Comparison of ENCODE assay signal across 9 cellular contexts in genomic region chr7:113799896-113800295, GRCh38.
DNase-seq lines count a peak whose midpoint lies in the region; ATAC-seq and TF ChIP-seq lines count a peak whose summit lies in the region.
"Had no signal": no experiment of that assay in that cellular context is flagged by ENCODE, and none has a peak within 500 bp of the region (broad histone marks: within the 10 kb centered on the region; RNA-seq: fewer than 3 reads in every experiment).

No MANE protein-coding gene starts in this region.

- H3K23ac ChIP-seq in IMR-90 (ENCODE audit: low read depth, low read length): no peak overlapping the region

- H3K4me1 ChIP-seq in IMR-90 (ENCODE audit: control insufficient read depth, insufficient read depth, low read length): no peaks in the 10 kb centered on the region; the same call in 1 of the 2 replicates

- H2BK5ac ChIP-seq in IMR-90 (ENCODE audit: low read depth, low read length, poor library complexity, severe bottlenecking): no peak overlapping the region

- ATAC-seq in GM19397 (IDR thresholded peaks at IDR 0.05; ENCODE audit: unreplicated experiment) (peak; percentile 100), HG02885 (IDR thresholded peaks at IDR 0.05; ENCODE audit: poor library complexity, unreplicated experiment) (peak; percentile 80), IMR-90 (ENCODE audit: low read depth) (no peak)
- ATAC-seq: left cardiac atrium had no signal

- H3K18ac ChIP-seq in IMR-90 (ENCODE audit: low read depth, low read length): no peak overlapping the region

- H3K4ac ChIP-seq in IMR-90 (ENCODE audit: low read depth, low read length): no peak overlapping the region; the same call in 1 of the 2 replicates

- no peaks in the 10 kb centered on the region for H3K79me1 ChIP-seq in IMR-90 (ENCODE audit: low read depth in 1 of 2, low read length in 2 of 2)

- H3K27ac ChIP-seq in IMR-90 (ENCODE audit: insufficient read depth, low read length): no peak overlapping the region

- DNase-seq in DMS153 treated with DMSO at 0.1 percent for 48 hours (lab: John Stamatoyannopoulos, UW; ENCODE audit: unreplicated experiment) (peak; percentile 65), IMR-90 (no peak), NCI-H146 treated with DMSO at 0.1 percent for 48 hours (lab: John Stamatoyannopoulos, UW; ENCODE audit: unreplicated experiment) (no peak), foreskin fibroblast (no peak), OCI-M1 (lab: John Stamatoyannopoulos, UW) (no peak), GF-D8 (lab: John Stamatoyannopoulos, UW) (no peak)
- DNase-seq: left cardiac atrium had no signal

- no peak overlapping the region for H3K9ac ChIP-seq in IMR-90 (ENCODE audit: low read depth, low read length)

- no peaks in the 10 kb centered on the region for H3K9me3 ChIP-seq in IMR-90 (ENCODE audit: control insufficient read depth, insufficient read depth, low read length)

- H3K36me3 ChIP-seq in IMR-90 (ENCODE audit: control insufficient read depth, insufficient read depth, low read length): no peaks in the 10 kb centered on the region

- BruUV-seq in IMR-90 (replicated peaks; lab: Mats Ljungman, UMichigan): no TSS peak

- no peak overlapping the region for H4K8ac ChIP-seq in IMR-90 (ENCODE audit: low read depth in 2 of 2, low read length in 2 of 2)

- in situ Hi-C loops in IMR-90 (cut with MboI; ENCODE audit: low sequenced_read_pairs): no loop called here

- no peak overlapping the region for H4K91ac ChIP-seq in IMR-90 (ENCODE audit: insufficient read depth, low read depth, low read length)

- dilution Hi-C loops in IMR-90 (cut with HindIII; ENCODE audit: low sequenced_read_pairs, unreplicated experiment): no loop called here

- H3K9me1 ChIP-seq in IMR-90 (ENCODE audit: insufficient read depth, low read length): no peaks in the 10 kb centered on the region

- no peak overlapping the region for H2BK120ac ChIP-seq in IMR-90 (ENCODE audit: low read depth, low read length)

- POLR2A ChIA-PET in IMR-90 (lab: Charles Lee; ENCODE audit: unreplicated experiment): no interaction called here

- no peak overlapping the region for H3K14ac ChIP-seq in IMR-90 (replicated peaks; ENCODE audit: low read depth, low read length)

- no peak overlapping the region for H2BK15ac ChIP-seq in IMR-90 (ENCODE audit: low read depth, low read length)

- H2AK5ac ChIP-seq in IMR-90 (ENCODE audit: low read depth, low read length): no peak overlapping the region

- no CpG with 5 or more reads among the region's 3 CpGs for WGBS in IMR-90 (ENCODE audit: extremely low coverage in 2 of 2, insufficient read length in 1 of 2), 2 experiments

- no peak for TF ChIP-seq CTCF in IMR-90 (conservative IDR thresholded peaks at IDR 0.05; ENCODE audit: low read depth, low read length)
- no peak for TF ChIP-seq CTCF in foreskin fibroblast (IDR thresholded peaks at IDR 0.05; ENCODE audit: low read depth, low read length)

- H2BK20ac ChIP-seq in IMR-90 (ENCODE audit: low read depth, low read length): no peak overlapping the region

- H3K4me2 ChIP-seq in IMR-90 (ENCODE audit: low read depth, low read length): no peak overlapping the region

- no peak for TF ChIP-seq RAD21 in IMR-90 (IDR thresholded peaks at IDR 0.05; ENCODE audit: low read length)

- no peak overlapping the region for H2AK9ac ChIP-seq in IMR-90 (replicated peaks; ENCODE audit: low read depth, low read length, poor library complexity)

- H3K4me3 ChIP-seq in IMR-90 (ENCODE audit: insufficient read depth, low read depth, low read length) (no peak overlapping the region), foreskin fibroblast (ENCODE audit: low read depth in 1 of 2, low read length in 2 of 2) (no peak overlapping the region)

- no peak for TF ChIP-seq POLR2A in IMR-90 (IDR thresholded peaks at IDR 0.05; ENCODE audit: low read depth, low read length)

- H4K20me1 ChIP-seq in IMR-90 (ENCODE audit: insufficient read depth, low read length): no peaks in the 10 kb centered on the region

- peak overlapping the region; percentile 38 for H2AFZ ChIP-seq in IMR-90 (replicated peaks; ENCODE audit: low read length, poor library complexity)

- H3K27me3 ChIP-seq in IMR-90 (ENCODE audit: control insufficient read depth, insufficient read depth, low read length): no peaks in the 10 kb centered on the region

- no peak overlapping the region for H3K56ac ChIP-seq in IMR-90 (ENCODE audit: extremely low read depth, insufficient read depth, low read length)

- intact Hi-C loops in IMR-90 (cut with micrococcal nuclease): no loop called here

- CTCF ChIA-PET in IMR-90 (lab: Yijun Ruan, JAX): no interaction called here

- no peak overlapping the region for H4K5ac ChIP-seq in IMR-90 (ENCODE audit: low read depth, low read length)

TF ChIP-seq in IMR-90, 13 proteins besides CTCF, POLR2A, EP300 and RAD21:
- TF ChIP-seq MAZ (IDR thresholded peaks at IDR 0.05; ENCODE audit: borderline replicate concordance, low read depth, low read length): no peak
- no peak for TF ChIP-seq BHLHE40 (IDR thresholded peaks at IDR 0.05; ENCODE audit: low read depth, low read length)
- no peak for TF ChIP-seq FOS (IDR thresholded peaks at IDR 0.05; ENCODE audit: low read depth, low read length)
- no peak for TF ChIP-seq NFE2L2 (IDR thresholded peaks at IDR 0.05; ENCODE audit: low read depth, low read length)
- no peak for TF ChIP-seq RCOR1 (IDR thresholded peaks at IDR 0.05; ENCODE audit: insufficient replicate concordance, low read length)
- TF ChIP-seq MXI1 (IDR thresholded peaks at IDR 0.05; ENCODE audit: borderline replicate concordance, low read depth, low read length): no peak
- TF ChIP-seq SMC3 (IDR thresholded peaks at IDR 0.05; ENCODE audit: low read depth, low read length): no peak
- no peak for TF ChIP-seq USF2 (IDR thresholded peaks at IDR 0.05; ENCODE audit: low read depth, low read length)
- no peak for TF ChIP-seq MAFK (IDR thresholded peaks at IDR 0.05; ENCODE audit: low read depth, low read length)
- no peak for TF ChIP-seq CEBPB (IDR thresholded peaks at IDR 0.05; ENCODE audit: low read depth, low read length)
- no peak for TF ChIP-seq CHD1 (IDR thresholded peaks at IDR 0.05; ENCODE audit: low read depth, low read length)
- no peak for TF ChIP-seq ELK1 (IDR thresholded peaks at IDR 0.05; ENCODE audit: borderline replicate concordance, low read depth, low read length)
